7 cellular contexts compared by ENCODE assay signal in genomic region chrX:130437996-130438395, GRCh38. TPM values are rescaled to one million over a fixed set of nuclear protein-coding genes. Genes with fewer than 3 reads are reported as not detected.
"Had no signal": no experiment of that assay in that cellular context is flagged by ENCODE, and none has a peak within 500 bp of the region (broad histone marks: within the 10 kb centered on the region; RNA-seq: fewer than 3 reads in every experiment).

No MANE protein-coding gene starts in this region.

RNA-seq across cellular contexts. Expression of gene GPR119, which starts 52.5 kb away (rescaled TPM):
- total RNA-seq: GM23248, GM23338, H1, H4, H7, H9, HFFc6 had no signal
